Comparison of ENCODE assay signal across 10 cellular contexts in the genomic region with DNA sequence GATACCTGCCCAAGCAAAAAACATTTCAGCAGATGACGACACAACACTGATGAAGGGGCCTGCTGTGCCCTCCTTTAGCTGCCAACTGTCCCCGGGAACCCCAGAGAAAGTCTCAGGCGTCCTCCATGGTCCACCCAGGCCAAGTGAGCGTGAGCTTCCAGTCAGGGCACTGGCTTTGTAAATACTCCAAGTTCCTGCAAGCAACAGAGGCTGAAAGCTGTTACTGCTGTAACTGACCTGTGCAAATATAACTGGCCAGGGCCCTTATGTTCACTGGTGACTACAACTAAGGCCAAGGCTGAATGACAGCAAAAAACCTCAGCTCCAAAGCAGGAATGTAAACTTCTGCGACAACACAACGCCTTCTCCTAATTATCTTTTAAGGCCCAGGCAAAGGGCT. TPM values are rescaled to one million over a fixed set of nuclear protein-coding genes. Genes with fewer than 3 reads are reported as not detected.
DNase-seq lines count a peak whose midpoint lies in the region; ATAC-seq and TF ChIP-seq lines count a peak whose summit lies in the region.
"Had no signal": no experiment of that assay in that cellular context is flagged by ENCODE, and none has a peak within 500 bp of the region (broad histone marks: within the 10 kb centered on the region; RNA-seq: fewer than 3 reads in every experiment).

No MANE protein-coding gene starts in this region.

- DNase-seq in Right ventricle myocardium inferior (ENCODE audit: missing footprints) (peak; percentile 17), left cardiac atrium (no peak), chondrocyte (ENCODE audit: low spot score) (no peak), upper lobe of left lung (no peak), AG08395 (ENCODE audit: low spot score) (no peak), D341Med (ENCODE audit: low spot score) (no peak), left colon (no peak)
- DNase-seq: NCI-H2081 had no signal

- H3K27me3 ChIP-seq in muscle layer of duodenum (ENCODE audit: low read depth, low read length): no peaks in the 10 kb centered on the region
- no peaks in the 10 kb centered on the region for H3K27me3 ChIP-seq in upper lobe of left lung

- H3K4me3 ChIP-seq in muscle layer of duodenum (ENCODE audit: low read depth in 1 of 2, low read length in 2 of 2) (peak overlapping the region in 1 of 2 donors; percentile 21), upper lobe of left lung (no peak overlapping the region)

- no peak for ATAC-seq in Right ventricle myocardium inferior
- ATAC-seq in left cardiac atrium: no peak
- no peak for ATAC-seq in upper lobe of left lung (ENCODE audit: low FRiP score in 2 of 2)
- ATAC-seq in left colon: no peak

- intact Hi-C loops in Right ventricle myocardium inferior (cut with DNase I) (no loop called here), left cardiac atrium (cut with DNase I) (no loop called here), left colon (cut with DNase I, micrococcal nuclease) (no loop called here)

- no peaks in the 10 kb centered on the region for H3K9me3 ChIP-seq in muscle layer of duodenum (ENCODE audit: control insufficient read depth in 1 of 2, low read length in 2 of 2)
- no peaks in the 10 kb centered on the region for H3K9me3 ChIP-seq in upper lobe of left lung

- peak overlapping the region; percentile 38 for H3K4me3 Mint-ChIP-seq in chondrocyte (ENCODE audit: unreplicated experiment)

- H3K4me1 Mint-ChIP-seq in chondrocyte (ENCODE audit: low read depth): peaks cover 95% of the 10 kb centered on the region

- peak overlapping the region; percentile 92 for H3K27ac Mint-ChIP-seq in chondrocyte (ENCODE audit: unreplicated experiment)

- TF ChIP-seq EP300 in upper lobe of left lung (IDR thresholded peaks at IDR 0.05): no peak

- peaks cover 43 to 98% of the 10 kb centered on the region in 2 donors for H3K4me1 ChIP-seq in muscle layer of duodenum (ENCODE audit: control insufficient read depth in 1 of 2, insufficient read depth in 2 of 2, low read length in 2 of 2)
- peaks cover 68 to 97% (median 84%) of the 10 kb centered on the region in 4 donors for H3K4me1 ChIP-seq in upper lobe of left lung

- H3K27ac ChIP-seq in muscle layer of duodenum (ENCODE audit: low read length) (peak overlapping the region; percentile 91), upper lobe of left lung (peak overlapping the region in 3 of 4 donors; percentile 74 to 81 (median 78))
- H3K27ac ChIP-seq: HL-60 had no signal

- H3K36me3 ChIP-seq in muscle layer of duodenum (ENCODE audit: control insufficient read depth in 1 of 2, insufficient read depth in 2 of 2, low read length in 2 of 2) (peaks cover 35 to 41% of the 10 kb centered on the region in 2 donors), upper lobe of left lung (peaks cover 1 to 73% (median 50%) of the 10 kb centered on the region in 4 donors)

- H3K27me3 Mint-ChIP-seq in chondrocyte (ENCODE audit: low read depth): no peaks in the 10 kb centered on the region

- WGBS in upper lobe of left lung, 2 donors: 84% methylated on average over 5 to 6 of the region's 6 CpGs

- no peak for TF ChIP-seq POLR2A in upper lobe of left lung (IDR thresholded peaks at IDR 0.05)

- TF ChIP-seq CTCF in chondrocyte (IDR thresholded peaks at IDR 0.05) (no peak), upper lobe of left lung (IDR thresholded peaks at IDR 0.05) (no peak)

- peaks cover 31% of the 10 kb centered on the region for H3K36me3 Mint-ChIP-seq in chondrocyte (ENCODE audit: low read depth)

- H3K9me3 Mint-ChIP-seq in chondrocyte (ENCODE audit: low read depth): no peaks in the 10 kb centered on the region

RNA-seq across cellular contexts. Expression of gene WDR1, which starts 8.2 kb away (rescaled TPM):
- total RNA-seq in Right ventricle myocardium inferior: 210 TPM
- total RNA-seq in left cardiac atrium: 100 to 1,000 TPM; 206 to 267 TPM
- total RNA-seq in chondrocyte: 312 to 483 TPM (median 462 TPM) in 3 replicates
- 100 to 1,000 TPM; 135 to 307 (median 183) TPM for total RNA-seq in upper lobe of left lung
- total RNA-seq in left colon: 100 to 1,000 TPM; 448 to 457 TPM
